In genomic region chrX:115553171-115553570, GRCh38 we compare ENCODE assay signal across 19 cellular contexts.
"Had no signal": no experiment of that assay in that cellular context is flagged by ENCODE, and none has a peak within 500 bp of the region (broad histone marks: within the 10 kb centered on the region; RNA-seq: fewer than 3 reads in every experiment).

No MANE protein-coding gene starts in this region.

- DNase-seq: activated CD4-positive, alpha-beta T cell treated with anti-CD3 and anti-CD28 coated beads, Interleukin-2, amount 10 ng/mL, durations not matched to agents 7 days and 5 days; activated CD8-positive, alpha-beta memory T cell treated with anti-CD3 and anti-CD28 coated beads for 24 hours; activated gamma-delta T cell treated with Interleukin-2 at 50 U/mL for 16 hours; amniotic stem cell; dorsolateral prefrontal cortex; endodermal cell; hippocampal formation; kidney; left ventricle myocardium superior; natural killer cell; nucleus accumbens; stimulated activated CD4-positive, alpha-beta T cell treated with anti-CD3 and anti-CD28 coated beads, Interleukin-4, amount 100 ng/mL, for 24 hours; stimulated activated CD8-positive, alpha-beta memory T cell treated with anti-CD3 and anti-CD28 coated beads, Interleukin-4, amount 100 ng/mL, for 48 hours; stimulated activated naive CD8-positive, alpha-beta T cell treated with anti-CD3 and anti-CD28 coated beads, Interleukin-15, Interleukin-2, amounts not matched to agents 100 U/mL and 50 U/mL, for 24 hours; trophoblast cell had no signal

- H3K27me3 ChIP-seq: suprapubic skin had no signal

- ATAC-seq: left ventricle myocardium superior; natural killer cell; stimulated activated naive CD8-positive, alpha-beta T cell treated with anti-CD3 and anti-CD28 coated beads, Interleukin-15, Interleukin-2, amounts not matched to agents 100 U/mL and 50 U/mL, for 24 hours had no signal

- H3K4me1 Mint-ChIP-seq: activated CD4-positive, alpha-beta T cell treated with anti-CD3 and anti-CD28 coated beads, Interleukin-2, amount 10 ng/mL, durations not matched to agents 7 days and 5 days; memory B cell; natural killer cell had no signal

- H3K27ac ChIP-seq: skin epidermis, suprapubic skin had no signal

- H3K4me3 ChIP-seq: dorsolateral prefrontal cortex, skin epidermis, suprapubic skin had no signal

- H3K36me3 ChIP-seq: suprapubic skin had no signal

- H3K4me1 ChIP-seq: suprapubic skin had no signal

- H3K9me3 ChIP-seq: suprapubic skin had no signal

- H3K27ac Mint-ChIP-seq: activated CD4-positive, alpha-beta T cell treated with anti-CD3 and anti-CD28 coated beads, Interleukin-2, amount 10 ng/mL, durations not matched to agents 7 days and 5 days; activated naive CD8-positive, alpha-beta T cell; endodermal cell; memory B cell; natural killer cell had no signal

- H3K27me3 Mint-ChIP-seq: activated naive CD8-positive, alpha-beta T cell; memory B cell had no signal

- H3K9me3 Mint-ChIP-seq: activated CD4-positive, alpha-beta T cell treated with anti-CD3 and anti-CD28 coated beads, Interleukin-2, amount 10 ng/mL, durations not matched to agents 7 days and 5 days; endodermal cell; natural killer cell had no signal

- H3K4me3 Mint-ChIP-seq: activated CD4-positive, alpha-beta T cell treated with anti-CD3 and anti-CD28 coated beads, Interleukin-2, amount 10 ng/mL, durations not matched to agents 7 days and 5 days; activated naive CD8-positive, alpha-beta T cell; endodermal cell; memory B cell; natural killer cell had no signal

- H3K36me3 Mint-ChIP-seq: activated naive CD8-positive, alpha-beta T cell; memory B cell; natural killer cell had no signal
